In the genomic region with DNA sequence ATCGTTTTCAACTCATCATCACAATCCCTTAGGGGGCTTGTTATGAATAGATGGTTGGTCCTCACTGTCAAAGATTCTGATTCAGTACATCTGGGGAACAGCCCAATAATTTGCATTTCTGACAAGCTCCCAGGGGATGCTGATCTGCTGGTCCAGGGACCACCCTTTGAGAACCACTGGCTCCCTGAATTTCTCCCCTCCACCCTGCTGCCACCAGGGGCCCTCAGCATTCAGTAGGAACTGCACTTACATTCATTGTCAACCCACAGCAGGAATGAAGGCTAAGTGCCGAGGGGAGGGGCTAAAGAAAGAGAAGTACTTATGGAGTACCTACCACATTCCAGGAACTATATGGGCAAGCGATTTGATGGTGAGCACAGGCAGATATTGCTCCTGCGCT, we compare ENCODE assay signal across 13 cellular contexts.
DNase-seq lines count a peak whose midpoint lies in the region; ATAC-seq and TF ChIP-seq lines count a peak whose summit lies in the region.
"Had no signal": no experiment of that assay in that cellular context is flagged by ENCODE, and none has a peak within 500 bp of the region (broad histone marks: within the 10 kb centered on the region; RNA-seq: fewer than 3 reads in every experiment).

No MANE protein-coding gene starts in this region.

- H3K9ac ChIP-seq in Karpas-422 (ENCODE audit: low read length): no peak overlapping the region

- no peaks in the 10 kb centered on the region for H3K9me2 ChIP-seq in Karpas-422 (replicated peaks; ENCODE audit: insufficient read depth, low read length)

- H3K27me3 ChIP-seq in Karpas-422 (ENCODE audit: low read length) (no peaks in the 10 kb centered on the region), brain microvascular endothelial cell (replicated peaks) (no peaks in the 10 kb centered on the region), osteoblast (ENCODE audit: insufficient read depth, low read length) (no peaks in the 10 kb centered on the region)

- no peak for ATAC-seq in GM21786 (IDR thresholded peaks at IDR 0.05; ENCODE audit: unreplicated experiment)
- ATAC-seq: psoas muscle; stimulated activated naive B cell treated with anti-CD40 and anti-IgM and Interleukin-4, amounts not matched to agents 10 μg/mL and 1 μg/mL and 100 μg/mL, for 72 hours had no signal

- TF ChIP-seq CTCF in brain microvascular endothelial cell (IDR thresholded peaks at IDR 0.05; ENCODE audit: low read depth, low read length, missing control alignments): peak; percentile 59
- peak; percentile 34 for TF ChIP-seq CTCF in osteoblast (IDR thresholded peaks at IDR 0.05; ENCODE audit: extremely low read depth, low read depth, low read length)

- H3K4me2 ChIP-seq in Karpas-422 (ENCODE audit: low read depth, low read length, poor library complexity, severe bottlenecking) (no peak overlapping the region), osteoblast (ENCODE audit: insufficient read depth, low read length) (no peak overlapping the region)

- DNase-seq in NCI-H82 (lab: John Stamatoyannopoulos, UW): peak; percentile 24
- DNase-seq in NCI-H82 treated with DMSO at 0.1 percent for 48 hours (lab: John Stamatoyannopoulos, UW; ENCODE audit: unreplicated experiment): no peak
- DNase-seq in Karpas-422: peak; percentile 60
- no peak for DNase-seq in brain microvascular endothelial cell
- DNase-seq in osteoblast (ENCODE audit: insufficient read length, low spot score, missing footprints): peak; percentile 50
- no peak for DNase-seq in AG08395 (ENCODE audit: low spot score)
- no peak for DNase-seq in RKO (ENCODE audit: low spot score)
- DNase-seq: activated CD4-positive, alpha-beta T cell treated with anti-CD3 and anti-CD28 coated beads, Interleukin-2, amount 50 U/mL, for 4 hours; activated effector memory CD4-positive, alpha-beta T cell treated with anti-CD3 and anti-CD28 coated beads, Interleukin-2, amount 50 U/mL, for 16 hours; psoas muscle; stimulated activated naive B cell treated with anti-CD40 and anti-IgM and Interleukin-4, amounts not matched to agents 10 μg/mL and 1 μg/mL and 100 μg/mL, for 72 hours had no signal

- no peaks in the 10 kb centered on the region for H4K20me1 ChIP-seq in Karpas-422 (ENCODE audit: insufficient read depth, low read depth, low read length)
- no peaks in the 10 kb centered on the region for H4K20me1 ChIP-seq in osteoblast (ENCODE audit: insufficient read depth, low read length)

- H3K4me3 ChIP-seq in Karpas-422 (ENCODE audit: low read length) (no peak overlapping the region), brain microvascular endothelial cell (ENCODE audit: low read depth, low read length) (no peak overlapping the region), osteoblast (ENCODE audit: insufficient read depth, low read length) (no peak overlapping the region)
- H3K4me3 ChIP-seq: psoas muscle had no signal

- H3K36me3 ChIP-seq in Karpas-422 (ENCODE audit: insufficient read depth, low read length) (no peaks in the 10 kb centered on the region), brain microvascular endothelial cell (replicated peaks) (no peaks in the 10 kb centered on the region), osteoblast (ENCODE audit: insufficient read depth, low read length) (no peaks in the 10 kb centered on the region)

- H2AFZ ChIP-seq in Karpas-422 (ENCODE audit: low read length): no peak overlapping the region
- no peak overlapping the region for H2AFZ ChIP-seq in osteoblast (ENCODE audit: low read length)

- H3K9me3 ChIP-seq in Karpas-422 (ENCODE audit: low read length): no peaks in the 10 kb centered on the region
- H3K9me3 ChIP-seq in osteoblast (ENCODE audit: low read depth, low read length): no peaks in the 10 kb centered on the region
- H3K9me3 ChIP-seq: psoas muscle had no signal

- in situ Hi-C loops in brain microvascular endothelial cell (cut with HindIII; ENCODE audit: low pct_ligation_motif_present, low sequenced_read_pairs): no loop called here

- H3K79me2 ChIP-seq in Karpas-422 (ENCODE audit: low read length) (no peaks in the 10 kb centered on the region), osteoblast (ENCODE audit: insufficient read depth, low read length) (no peaks in the 10 kb centered on the region)

- peaks cover 6% of the 10 kb centered on the region for H3K4me1 ChIP-seq in Karpas-422 (ENCODE audit: low read length)
- H3K4me1 ChIP-seq in osteoblast (ENCODE audit: insufficient read depth, low read length): peaks cover 6% of the 10 kb centered on the region
- H3K4me1 ChIP-seq: psoas muscle had no signal

- no peak overlapping the region for H3K27ac ChIP-seq in Karpas-422 (ENCODE audit: low read length)
- H3K27ac ChIP-seq in brain microvascular endothelial cell: no peak overlapping the region
- no peak overlapping the region for H3K27ac ChIP-seq in osteoblast (ENCODE audit: low read depth, low read length)
- H3K27ac ChIP-seq: epithelial cell of prostate, psoas muscle had no signal

Comparison
In these comparisons a context has a peak if more than half of its experiments do, and no peak if none do; other contexts are left out.
1. DNase-seq: peak in NCI-H82 (single experiment), Karpas-422 (single experiment) and osteoblast (single experiment); none in NCI-H82 treated with DMSO at 0.1 percent for 48 hours (single experiment), brain microvascular endothelial cell (single experiment), AG08395 (single experiment) and RKO (single experiment).